1 cellular context compared by ENCODE assay signal in genomic region chr3:47583320-47584075, GRCh38.
TF ChIP-seq lines count a peak whose summit lies in the region.

No MANE protein-coding gene starts in this region.

TF ChIP-seq in IMR-90, 13 proteins besides CTCF, POLR2A, EP300 and RAD21 (continued from another document):
- peak; percentile 30; the same call in 1 of the 2 replicates for TF ChIP-seq USF2 (IDR thresholded peaks at IDR 0.05; ENCODE audit: low read depth, low read length)
